ENCODE assay signal across 29 cellular contexts in genomic region chr2:33241072-33241471, GRCh38.
"Had no signal": no experiment of that assay in that cellular context is flagged by ENCODE, and none has a peak within 500 bp of the region (broad histone marks: within the 10 kb centered on the region; RNA-seq: fewer than 3 reads in every experiment).

No MANE protein-coding gene starts in this region.

- ATAC-seq: gastrocnemius medialis; left ventricle myocardium superior; sciatic nerve; stimulated activated memory B cell treated with anti-CD40 and anti-IgM and Interleukin-4, amounts not matched to agents 10 μg/mL and 1 μg/mL and 100 μg/mL, for 72 hours; upper lobe of right lung had no signal

- FAIRE-seq: keratinocyte had no signal

- H3K4me3 ChIP-seq: colonic mucosa, gastrocnemius medialis, hepatocyte, ovary, skin epidermis, stomach, thyroid gland, upper lobe of right lung had no signal

- H3K27ac ChIP-seq: colonic mucosa, gastrocnemius medialis, ovary, skin epidermis, stomach, thyroid gland, upper lobe of right lung, VCaP had no signal

- H3K9me3 ChIP-seq: colonic mucosa, gastrocnemius medialis, ovary, stomach, thyroid gland, upper lobe of right lung had no signal

- H3K4me1 ChIP-seq: colonic mucosa, gastrocnemius medialis, thyroid gland had no signal

- H3K36me3 ChIP-seq: colonic mucosa, gastrocnemius medialis, ovary, stomach, thyroid gland, upper lobe of right lung had no signal

- H3K4me2 ChIP-seq: hepatocyte had no signal

- DNase-seq: activated CD4-positive, alpha-beta memory T cell treated with anti-CD3 and anti-CD28 coated beads for 36 hours; activated CD4-positive, alpha-beta T cell treated with anti-CD3 and anti-CD28 coated beads for 48 hours; activated CD8-positive, alpha-beta memory T cell treated with anti-CD3 and anti-CD28 coated beads, Interleukin-2, amount 50 U/mL, for 48 hours; activated gamma-delta T cell; activated naive CD4-positive, alpha-beta T cell treated with anti-CD3 and anti-CD28 coated beads, Interleukin-2, amount 10 ng/mL, durations not matched to agents 7 days and 5 days; activated naive CD8-positive, alpha-beta T cell treated with anti-CD3 and anti-CD28 coated beads, Interleukin-2, amount 10 ng/mL, durations not matched to agents 7 days and 5 days; activated T-cell treated with anti-CD3 and anti-CD28 coated beads, Interleukin-2, amount 50 U/mL, for 24 hours; cerebellar nuclear complex; colonic mucosa; effector memory CD4-positive, alpha-beta T cell; erythroblast; gastrocnemius medialis; glutamatergic neuron; left cardiac atrium; left ventricle myocardium superior; ovary; stimulated activated CD4-positive, alpha-beta T cell treated with anti-CD3 and anti-CD28 coated beads, Interleukin-1b, Interleukin-23, amount 100 ng/mL, for 48 hours; stimulated activated CD4-positive, alpha-beta T cell treated with anti-CD3 and anti-CD28 coated beads, Interleukin-4, amount 100 ng/mL, for 4 hours; stimulated activated CD8-positive, alpha-beta memory T cell treated with anti-CD3 and anti-CD28 coated beads, Interleukin-4, amount 100 ng/mL, for 48 hours; stomach; T-helper 1 cell; thyroid gland; upper lobe of right lung had no signal

- H3K79me2 ChIP-seq: hepatocyte had no signal

- H3K27me3 ChIP-seq: colonic mucosa, gastrocnemius medialis, hepatocyte, ovary, stomach, thyroid gland, upper lobe of right lung had no signal

- H2AFZ ChIP-seq: hepatocyte had no signal
